ENCODE assay signal across 7 cellular contexts in the genomic region with DNA sequence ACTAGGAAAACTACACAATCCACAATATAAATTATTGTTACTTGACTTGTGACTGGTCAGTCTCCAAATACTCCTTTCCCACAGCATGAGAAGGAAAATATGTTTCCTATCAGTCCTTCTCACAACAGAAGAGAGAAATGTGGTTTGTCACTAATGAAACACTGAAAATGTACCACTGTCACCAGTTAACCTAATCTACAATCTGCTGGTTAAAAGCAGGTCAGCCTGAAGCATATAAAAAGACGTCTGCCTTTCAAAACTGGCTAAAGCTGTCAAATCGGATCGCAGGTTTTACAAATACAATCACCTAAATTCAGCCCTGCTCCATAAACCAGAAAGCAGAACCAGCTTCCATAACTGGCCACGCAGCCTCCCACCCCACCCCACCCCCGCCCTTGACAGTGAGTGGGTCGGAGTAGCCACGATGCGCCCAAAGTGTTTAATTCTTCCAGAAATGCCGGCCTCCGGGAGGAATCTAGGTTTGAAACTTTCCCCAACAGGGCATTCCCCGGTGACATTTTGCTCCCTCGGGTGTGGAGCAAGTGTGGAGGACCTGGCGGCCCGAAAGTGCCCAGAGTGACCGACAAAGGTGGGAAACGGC. TPM values are rescaled to one million over a fixed set of nuclear protein-coding genes. Genes with fewer than 3 reads are reported as not detected.
DNase-seq lines count a peak whose midpoint lies in the region; ATAC-seq and TF ChIP-seq lines count a peak whose summit lies in the region.

No MANE protein-coding gene starts in this region.

- H3K36me3 ChIP-seq in ectodermal cell (ENCODE audit: control insufficient read depth, insufficient read depth, low read length), result no peaks in the 10 kb centered on the region

- POLR2A ChIA-PET in RWPE1 (lab: Yijun Ruan, JAX; ENCODE audit: low non-redundant PET), result interaction anchor here (2.6 kb wide), 1 partner anchor 25 kb away, joined by 9 read pairs; a partner anchor contains a TSS

- H3K4me3 ChIP-seq in ectodermal cell (ENCODE audit: insufficient read depth, low read depth, low read length), result peak overlapping the region; percentile 68
- peak overlapping the region; percentile 80 for H3K4me3 ChIP-seq in mononuclear cell (ENCODE audit: low read length)

- H3K9me3 ChIP-seq in ectodermal cell (ENCODE audit: control insufficient read depth, low read length) (no peaks in the 10 kb centered on the region), mononuclear cell (ENCODE audit: low read depth, low read length) (no peaks in the 10 kb centered on the region)

- CTCF ChIA-PET in RWPE1 (lab: Yijun Ruan, JAX), result interaction anchor here (0.6 kb wide), 1 partner anchor 12 kb away, joined by 4 read pairs; no protein-coding TSS in a partner anchor

- H3K27me3 ChIP-seq in ectodermal cell (ENCODE audit: control insufficient read depth, insufficient read depth, low read length, poor library complexity, severe bottlenecking), result no peaks in the 10 kb centered on the region
- no peaks in the 10 kb centered on the region for H3K27me3 ChIP-seq in mononuclear cell (ENCODE audit: insufficient read depth, low read length)

- H3K4me1 ChIP-seq in ectodermal cell (ENCODE audit: control insufficient read depth, insufficient read depth, low read length) (no peaks in the 10 kb centered on the region), mononuclear cell (ENCODE audit: insufficient read depth, low read length) (peaks cover 18% of the 10 kb centered on the region)

- peak; percentile 21 for DNase-seq in GM13977 (ENCODE audit: low spot score)
- DNase-seq in RWPE1 (ENCODE audit: low spot score), result no peak
- no peak for DNase-seq in activated gamma-delta T cell (lab: John Stamatoyannopoulos, UW)
- DNase-seq in A172 (ENCODE audit: low spot score), result no peak

- H3K27ac ChIP-seq in RWPE1 (peak overlapping the region; percentile 81), ectodermal cell (ENCODE audit: insufficient read depth, low read depth, low read length, poor library complexity, severe bottlenecking) (no peak overlapping the region)

- no peak for TF ChIP-seq CTCF in GM13977 (IDR thresholded peaks at IDR 0.05; ENCODE audit: extremely low read depth, insufficient read depth, missing control alignments)
- TF ChIP-seq CTCF in RWPE1 (conservative IDR thresholded peaks at IDR 0.05; ENCODE audit: low read depth), result no peak

- ATAC-seq in HG02840 (IDR thresholded peaks at IDR 0.05; ENCODE audit: low FRiP score, unreplicated experiment), result peak; percentile 5

- in situ Hi-C loops in GM13977 (cut with MboI; ENCODE audit: low pct_unique_long_range_greater_than_20kb, low sequenced_read_pairs, unreplicated experiment), result no loop called here

- WGBS in ectodermal cell, 2 experiments, result 8 to 12% methylated on average over 16 of the region's 16 CpGs

RNA-seq across cellular contexts. Expression of a gene that starts 0.7 kb away (rescaled TPM):
- 119 TPM for polyA plus RNA-seq in ectodermal cell (2013, experiment 1 of 4)
- 116 TPM for polyA plus RNA-seq in ectodermal cell (2013, experiment 2 of 4)
- polyA plus RNA-seq in ectodermal cell (2013, experiment 3 of 4), result 102 TPM
- polyA plus RNA-seq in ectodermal cell (2013, experiment 4 of 4), result 110 TPM
- total RNA-seq in mononuclear cell, result 51.5 TPM
- 163 and 223 TPM in 2 replicates for total RNA-seq in A172 (2014; rRNA removed; shearing (Covaris generic))

RNA-seq across cellular contexts. Expression of a gene that starts 26.0 kb away (rescaled TPM):
- polyA plus RNA-seq in ectodermal cell (2013, experiment 1 of 4), result not detected
- 0.25 TPM for polyA plus RNA-seq in ectodermal cell (2013, experiment 2 of 4)
- not detected for polyA plus RNA-seq in ectodermal cell (2013, experiment 3 of 4)
- 0.16 TPM for polyA plus RNA-seq in ectodermal cell (2013, experiment 4 of 4)
- 0.21 TPM for total RNA-seq in mononuclear cell
- 1.7 and 2.9 TPM in 2 replicates for total RNA-seq in A172 (2014; rRNA removed; shearing (Covaris generic))
